Comparison of ENCODE assay signal across 18 cellular contexts in the genomic region with DNA sequence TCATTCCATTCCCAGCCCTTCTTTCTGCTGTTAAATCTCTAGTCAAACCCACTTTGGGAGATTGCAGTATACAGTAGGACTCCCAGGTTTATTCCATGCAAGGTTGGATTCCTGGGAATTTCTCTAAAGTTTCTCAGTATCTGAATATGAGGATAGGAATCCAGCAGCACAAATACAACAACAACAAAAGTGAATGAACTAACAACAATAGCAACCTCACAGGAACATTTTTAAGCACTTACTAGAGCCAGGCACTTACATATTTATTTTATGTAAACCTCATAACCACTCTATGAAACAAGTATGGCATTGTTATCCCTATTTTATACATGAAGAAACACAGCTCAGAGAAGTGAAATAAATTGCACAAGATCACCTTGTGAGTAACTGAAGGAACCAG. TPM values are rescaled to one million over a fixed set of nuclear protein-coding genes. Genes with fewer than 3 reads are reported as not detected.
"Had no signal": no experiment of that assay in that cellular context is flagged by ENCODE, and none has a peak within 500 bp of the region (broad histone marks: within the 10 kb centered on the region; RNA-seq: fewer than 3 reads in every experiment).

No MANE protein-coding gene starts in this region.

- H3K36me3 ChIP-seq: tibial nerve had no signal

- H3K27ac ChIP-seq: tibial nerve had no signal

- H3K27me3 ChIP-seq: tibial nerve had no signal

- H3K9me3 ChIP-seq: tibial nerve had no signal

- DNase-seq: activated CD4-positive, alpha-beta T cell treated with anti-CD3 and anti-CD28 coated beads, Interleukin-2, amount 10 ng/mL, durations not matched to agents 24 days and 14 days; activated CD4-positive, CD25-positive, alpha-beta regulatory T cell; activated CD8-positive, alpha-beta memory T cell treated with anti-CD3 and anti-CD28 coated beads, Interleukin-2, amount 50 U/mL, for 4 hours; activated CD8-positive, alpha-beta T cell treated with anti-CD3 and anti-CD28 coated beads, Interleukin-2, amount 10 ng/mL, durations not matched to agents 7 days and 5 days; activated effector memory CD4-positive, alpha-beta T cell treated with anti-CD3 and anti-CD28 coated beads, Interleukin-2, amount 50 U/mL, for 16 hours; activated naive CD8-positive, alpha-beta T cell treated with anti-CD3 and anti-CD28 coated beads for 36 hours; activated T-cell treated with anti-CD3 and anti-CD28 coated beads, Interleukin-2, amount 50 U/mL, for 48 hours; anterior cingulate cortex; endodermal cell; left ventricle myocardium superior; mesenchymal stem cell; nephron progenitor cell; right cardiac atrium; small intestine; stimulated activated CD4-positive, alpha-beta T cell treated with anti-CD3 and anti-CD28 coated beads, Interleukin-4, amount 100 ng/mL, for 24 hours; stimulated activated naive CD4-positive, alpha-beta T cell had no signal

- ATAC-seq: activated CD8-positive, alpha-beta T cell treated with anti-CD3 and anti-CD28 coated beads, Interleukin-2, amount 10 ng/mL, durations not matched to agents 7 days and 5 days; left ventricle myocardium superior; right cardiac atrium had no signal

- H3K4me3 ChIP-seq: tibial nerve had no signal

- H3K4me1 ChIP-seq: tibial nerve had no signal

RNA-seq across cellular contexts. Expression of gene MMP7, which starts 1.9 kb away (rescaled TPM):
- total RNA-seq: activated CD4-positive, alpha-beta T cell treated with anti-CD3 and anti-CD28 coated beads, Interleukin-2, amount 10 ng/mL, durations not matched to agents 24 days and 14 days; activated CD8-positive, alpha-beta T cell treated with anti-CD3 and anti-CD28 coated beads, Interleukin-2, amount 10 ng/mL, durations not matched to agents 7 days and 5 days; activated naive CD8-positive, alpha-beta T cell treated with anti-CD3 and anti-CD28 coated beads for 36 hours; endodermal cell; left ventricle myocardium superior; progenitor cell of endocrine pancreas; right cardiac atrium; tibial nerve had no signal
